12 cellular contexts compared by ENCODE assay signal in genomic region chr1:245673920-245674414, GRCh38.
DNase-seq lines count a peak whose midpoint lies in the region; ATAC-seq and TF ChIP-seq lines count a peak whose summit lies in the region.
"Had no signal": no experiment of that assay in that cellular context is flagged by ENCODE, and none has a peak within 500 bp of the region (broad histone marks: within the 10 kb centered on the region; RNA-seq: fewer than 3 reads in every experiment).

No MANE protein-coding gene starts in this region.

- H3K36me3 ChIP-seq in effector memory CD4-positive, alpha-beta T cell (ENCODE audit: control insufficient read depth, insufficient read depth, low read length) = no peaks in the 10 kb centered on the region

- ATAC-seq in GM18499 (IDR thresholded peaks at IDR 0.05; ENCODE audit: insufficient read depth, unreplicated experiment) (peak; percentile 73), HG02759 (IDR thresholded peaks at IDR 0.05; ENCODE audit: unreplicated experiment) (peak; percentile 73), left lobe of liver (no peak)
- ATAC-seq: foreskin keratinocyte had no signal

- H3K4me3 ChIP-seq in fibroblast of pulmonary artery (replicated peaks; ENCODE audit: low read depth, low read length) = no peak overlapping the region
- no peak overlapping the region for H3K4me3 ChIP-seq in dorsolateral prefrontal cortex
- no peak overlapping the region for H3K4me3 ChIP-seq in effector memory CD4-positive, alpha-beta T cell (ENCODE audit: insufficient read depth, low read depth, low read length, poor library complexity, severe bottlenecking)

- H3K27me3 ChIP-seq in dorsolateral prefrontal cortex = no peaks in the 10 kb centered on the region
- H3K27me3 ChIP-seq in effector memory CD4-positive, alpha-beta T cell (replicated peaks; ENCODE audit: control insufficient read depth, insufficient read depth, low read length, poor library complexity, severe bottlenecking) = no peaks in the 10 kb centered on the region
- H3K27me3 ChIP-seq: foreskin keratinocyte had no signal

- intact Hi-C loops in dorsolateral prefrontal cortex (cut with DNase I) = no loop called here

- no peak overlapping the region for H3K27ac ChIP-seq in dorsolateral prefrontal cortex
- H3K27ac ChIP-seq in effector memory CD4-positive, alpha-beta T cell (ENCODE audit: insufficient read depth, low read length, poor library complexity, severe bottlenecking) = no peak overlapping the region
- H3K27ac ChIP-seq: foreskin keratinocyte, VCaP had no signal

- no peaks in the 10 kb centered on the region for H3K4me1 ChIP-seq in effector memory CD4-positive, alpha-beta T cell (ENCODE audit: control insufficient read depth, insufficient read depth, low read length, poor library complexity, severe bottlenecking)
- H3K4me1 ChIP-seq: foreskin keratinocyte had no signal

- DNase-seq in NCI-H146 (lab: John Stamatoyannopoulos, UW) (peak; percentile 51), fibroblast of pulmonary artery (ENCODE audit: low read depth) (peak; percentile 10), pons (ENCODE audit: low spot score) (no peak), left lobe of liver (ENCODE audit: low spot score) (no peak), dorsolateral prefrontal cortex (no peak)
- DNase-seq in effector memory CD4-positive, alpha-beta T cell = no peak
- DNase-seq: DND-41, NCI-H2171 treated with DMSO at 0.1 percent for 48 hours had no signal

- no peaks in the 10 kb centered on the region for H3K9me3 ChIP-seq in effector memory CD4-positive, alpha-beta T cell (ENCODE audit: control insufficient read depth, low read length)

- TF ChIP-seq CTCF in fibroblast of pulmonary artery (IDR thresholded peaks at IDR 0.05; ENCODE audit: low read length, missing control alignments) = no peak
- TF ChIP-seq CTCF in dorsolateral prefrontal cortex (IDR thresholded peaks at IDR 0.05 in 54 of 56, conservative IDR thresholded peaks at IDR 0.05 in 2 of 56; ENCODE audit: low read depth in 1 of 56, partially characterized antibody in 56 of 56) = no peak

Comparison
In these comparisons a context has a peak if more than half of its experiments do, and no peak if none do; other contexts are left out.
1. DNase-seq: peak in NCI-H146 (single experiment) and fibroblast of pulmonary artery (single experiment); none in pons (single experiment), left lobe of liver (single experiment), dorsolateral prefrontal cortex (0 of 10) and effector memory CD4-positive, alpha-beta T cell (0 of 3).